14 cellular contexts compared by ENCODE assay signal in genomic region chrX:110145305-110145704, GRCh38.
"Had no signal": no experiment of that assay in that cellular context is flagged by ENCODE, and none has a peak within 500 bp of the region (broad histone marks: within the 10 kb centered on the region; RNA-seq: fewer than 3 reads in every experiment).

No MANE protein-coding gene starts in this region.

- H3K9me3 ChIP-seq: gastroesophageal sphincter, heart left ventricle, sigmoid colon, thyroid gland had no signal

- H3K4me3 ChIP-seq: coronary artery, gastroesophageal sphincter, heart left ventricle, sigmoid colon, thyroid gland had no signal

- H3K4me3 Mint-ChIP-seq: immature natural killer cell; naive thymus-derived CD4-positive, alpha-beta T cell; stimulated activated memory B cell treated with anti-CD40 and anti-IgM and Interleukin-4, amounts not matched to agents 10 μg/mL and 1 μg/mL and 100 μg/mL, for 72 hours had no signal

- H3K36me3 ChIP-seq: gastroesophageal sphincter, sigmoid colon, thyroid gland had no signal

- H3K9ac ChIP-seq: parathyroid adenoma had no signal

- H3K9me3 Mint-ChIP-seq: immature natural killer cell; naive thymus-derived CD4-positive, alpha-beta T cell had no signal

- H3K27ac ChIP-seq: gastroesophageal sphincter, parathyroid adenoma, sigmoid colon, thyroid gland had no signal

- H3K27ac Mint-ChIP-seq: naive thymus-derived CD4-positive, alpha-beta T cell; stimulated activated memory B cell treated with anti-CD40 and anti-IgM and Interleukin-4, amounts not matched to agents 10 μg/mL and 1 μg/mL and 100 μg/mL, for 72 hours had no signal

- ATAC-seq: esophagus mucosa; stimulated activated memory B cell treated with anti-CD40 and anti-IgM and Interleukin-4, amounts not matched to agents 10 μg/mL and 1 μg/mL and 100 μg/mL, for 72 hours had no signal

- H3K4me1 Mint-ChIP-seq: stimulated activated memory B cell treated with anti-CD40 and anti-IgM and Interleukin-4, amounts not matched to agents 10 μg/mL and 1 μg/mL and 100 μg/mL, for 72 hours had no signal

- H3K27me3 Mint-ChIP-seq: naive thymus-derived CD4-positive, alpha-beta T cell; stimulated activated memory B cell treated with anti-CD40 and anti-IgM and Interleukin-4, amounts not matched to agents 10 μg/mL and 1 μg/mL and 100 μg/mL, for 72 hours had no signal

- H3K79me2 ChIP-seq: parathyroid adenoma had no signal

- DNase-seq: activated CD4-positive, CD25-positive, alpha-beta regulatory T cell treated with anti-CD3 and anti-CD28 coated beads, Interleukin-2, amount 50 U/mL, for 72 hours; activated CD8-positive, alpha-beta memory T cell treated with anti-CD3 and anti-CD28 coated beads, Interleukin-2, amount 50 U/mL, for 48 hours; aorta; heart left ventricle; sigmoid colon; T1000 had no signal

- H3K4me1 ChIP-seq: thyroid gland had no signal

- H3K27me3 ChIP-seq: gastroesophageal sphincter, heart left ventricle, sigmoid colon, thyroid gland had no signal
